24 cellular contexts compared by ENCODE assay signal in the genomic region with DNA sequence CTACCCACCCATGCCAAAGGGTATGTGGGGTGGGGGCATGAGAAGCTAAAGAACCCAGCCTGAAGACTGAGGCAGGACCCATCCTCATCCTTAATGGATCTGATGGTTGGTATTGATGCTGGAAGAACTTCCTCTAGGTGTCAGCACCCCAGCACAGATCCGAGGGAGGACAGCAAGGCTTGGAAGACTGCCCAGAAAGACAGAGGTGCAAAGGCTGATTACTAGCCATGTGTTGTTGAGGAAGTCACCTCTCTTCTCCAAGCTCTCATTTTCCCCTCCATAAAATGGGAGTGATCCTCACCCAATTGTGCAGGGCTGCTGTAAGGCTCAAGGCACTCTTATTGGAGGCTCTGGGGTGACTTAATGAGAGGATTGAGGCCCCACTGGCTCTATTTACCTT.
DNase-seq lines count a peak whose midpoint lies in the region; ATAC-seq and TF ChIP-seq lines count a peak whose summit lies in the region.
"Had no signal": no experiment of that assay in that cellular context is flagged by ENCODE, and none has a peak within 500 bp of the region (broad histone marks: within the 10 kb centered on the region; RNA-seq: fewer than 3 reads in every experiment).

No MANE protein-coding gene starts in this region.

- H3K9ac ChIP-seq in SK-N-SH: no peak overlapping the region

- TF ChIP-seq RAD21 in SK-N-SH (IDR thresholded peaks at IDR 0.05; ENCODE audit: low read length): peak; percentile 18; the same call in 1 of the 2 replicates

- H3K4me1 ChIP-seq in SK-N-SH (ENCODE audit: control insufficient read depth in 1 of 2, insufficient read depth in 2 of 2, low read depth in 1 of 2, low read length in 1 of 2): peaks cover 0 to 17% of the 10 kb centered on the region in 2 experiments; a peak in 1 of 4 replicates
- H3K4me1 ChIP-seq: adrenal gland, SJCRH30, stomach, upper lobe of right lung had no signal

- H3K4me2 ChIP-seq in SK-N-SH: no peak overlapping the region
- H3K4me2 ChIP-seq: GM23338 had no signal

- H3K9me2 ChIP-seq in SK-N-SH: no peaks in the 10 kb centered on the region

- no peak for ATAC-seq in SK-N-SH treated with all-trans-retinoic acid at 6 μM for 48 hours
- no peak for ATAC-seq in HG03354 (IDR thresholded peaks at IDR 0.05; ENCODE audit: poor library complexity, severe bottlenecking, unreplicated experiment)
- ATAC-seq: activated CD8-positive, alpha-beta memory T cell treated with anti-CD3 and anti-CD28 coated beads, Interleukin-2, amount 10 ng/mL, durations not matched to agents 7 days and 5 days; GM23338; left cardiac atrium; sciatic nerve; upper lobe of right lung had no signal

- no peaks in the 10 kb centered on the region for H3K36me3 ChIP-seq in SK-N-SH (replicated peaks in 1 of 2; ENCODE audit: control insufficient read depth in 1 of 2, insufficient read depth in 2 of 2, low read length in 1 of 2)
- H3K36me3 ChIP-seq: adrenal gland, SJCRH30, stomach, upper lobe of right lung had no signal

- H3K27me3 ChIP-seq in SK-N-SH (ENCODE audit: insufficient read depth): no peaks in the 10 kb centered on the region
- H3K27me3 ChIP-seq: adrenal gland, SJCRH30, stomach, upper lobe of right lung had no signal

- no peaks in the 10 kb centered on the region for H4K20me1 ChIP-seq in SK-N-SH (ENCODE audit: insufficient read depth)

- no peaks in the 10 kb centered on the region for H3K9me3 ChIP-seq in SK-N-SH
- H3K9me3 ChIP-seq: adrenal gland, SJCRH30, stomach, upper lobe of right lung had no signal

- POLR2A ChIA-PET in SK-N-SH (lab: Yijun Ruan, JAX): no interaction called here

- H3K27ac ChIP-seq in SK-N-SH (ENCODE audit: low read depth in 2 of 2, low read length in 1 of 2): no peak overlapping the region
- H3K27ac ChIP-seq: adrenal gland, SJCRH30, stomach, upper lobe of right lung had no signal

- CTCF ChIA-PET in SK-N-SH (lab: Yijun Ruan, JAX): interaction anchor here (0.9 to 1.7 kb wide), 4 partner anchors 9 to 26 kb away, joined by 3 to 8 read pairs (median 4); no protein-coding TSS in a partner anchor

- no peaks in the 10 kb centered on the region for H3F3A ChIP-seq in SK-N-SH (replicated peaks; ENCODE audit: insufficient read depth)

- no peak for TF ChIP-seq CTCF in SK-N-SH (IDR thresholded peaks at IDR 0.05)
- TF ChIP-seq CTCF in fibroblast of villous mesenchyme (IDR thresholded peaks at IDR 0.05; ENCODE audit: insufficient read depth, low read depth, low read length): no peak

- TF ChIP-seq EP300 in SK-N-SH (IDR thresholded peaks at IDR 0.05; ENCODE audit: borderline replicate concordance in 1 of 2, low read depth in 1 of 2, low read length in 1 of 2): no peak

- no peak for DNase-seq in SK-N-SH
- peak; percentile 81 for DNase-seq in NCI-H69 (lab: John Stamatoyannopoulos, UW)
- DNase-seq in fibroblast of villous mesenchyme (ENCODE audit: low read depth): peak; percentile 4
- DNase-seq in occipital lobe (lab: John Stamatoyannopoulos, UW): no peak
- DNase-seq in ecto neural progenitor cell (ENCODE audit: low spot score): no peak
- DNase-seq in mesenteric fat pad (ENCODE audit: low spot score): no peak
- DNase-seq: activated CD4-positive, CD25-positive, alpha-beta regulatory T cell treated with anti-CD3 and anti-CD28 coated beads, Interleukin-2, amount 50 U/mL, for 72 hours; activated CD8-positive, alpha-beta memory T cell treated with anti-CD3 and anti-CD28 coated beads, Interleukin-2, amount 10 ng/mL, durations not matched to agents 7 days and 5 days; CD4-positive, CD25-positive, alpha-beta regulatory T cell; effector CD4-positive, alpha-beta T cell; KG1; left cardiac atrium; NCI-H1417 treated with DMSO at 0.1 percent for 48 hours; NCI-H345; nucleus accumbens; SJCRH30; stimulated activated CD4-positive, alpha-beta T cell treated with anti-CD3 and anti-CD28 coated beads, Interleukin-1b, Interleukin-23, amount 100 ng/mL, for 48 hours; stomach; upper lobe of right lung had no signal

- no peak overlapping the region for H2AFZ ChIP-seq in SK-N-SH (ENCODE audit: low read depth)
- H2AFZ ChIP-seq: GM23338 had no signal

- no peaks in the 10 kb centered on the region for H3K79me2 ChIP-seq in SK-N-SH (ENCODE audit: insufficient read depth)

- H3K4me3 ChIP-seq in SK-N-SH (ENCODE audit: low read depth in 2 of 2, low read length in 1 of 2) (no peak overlapping the region), fibroblast of villous mesenchyme (ENCODE audit: low read depth, low read length) (no peak overlapping the region)
- H3K4me3 ChIP-seq: adrenal gland, GM23338, SJCRH30, stomach, upper lobe of right lung had no signal

- WGBS in SK-N-SH (ENCODE audit: low lambda C conversion rate): 10% methylated on average over 1 of the region's 1 CpG

TF ChIP-seq in SK-N-SH, 30 proteins besides CTCF, POLR2A, EP300 and RAD21 (continues in another document):
- TF ChIP-seq RFX5 (IDR thresholded peaks at IDR 0.05; ENCODE audit: low read length) (no peak), SMC3 (IDR thresholded peaks at IDR 0.05; ENCODE audit: low read depth, low read length) (no peak), RCOR1 (IDR thresholded peaks at IDR 0.05; ENCODE audit: low read length) (no peak), JUND (IDR thresholded peaks at IDR 0.05) (no peak), NFIC (IDR thresholded peaks at IDR 0.05; ENCODE audit: borderline replicate concordance) (no peak), MXI1 (IDR thresholded peaks at IDR 0.05; ENCODE audit: low read depth, low read length) (no peak), GABPA (IDR thresholded peaks at IDR 0.05; ENCODE audit: low read depth) (no peak), FOXJ3 (CRISPR knock-in tag; IDR thresholded peaks at IDR 0.05) (no peak), ZBTB33 (IDR thresholded peaks at IDR 0.05; ENCODE audit: borderline replicate concordance, low read depth) (no peak), SIN3A (IDR thresholded peaks at IDR 0.05; ENCODE audit: borderline replicate concordance, low read depth, low read length) (no peak), EZH2phosphoT487 (IDR thresholded peaks at IDR 0.05; ENCODE audit: borderline replicate concordance, low read depth) (no peak), NRF1 (IDR thresholded peaks at IDR 0.05; ENCODE audit: low read depth, low read length) (no peak), RXRA (IDR thresholded peaks at IDR 0.05; ENCODE audit: borderline replicate concordance, low read depth) (no peak), TCF12 (IDR thresholded peaks at IDR 0.05) (no peak)

TF ChIP-seq in SK-N-SH treated with all-trans-retinoic acid at 6 μM for 48 hours, 23 proteins besides CTCF, POLR2A, EP300 and RAD21 (continues in another document):
- TF ChIP-seq ZFP3 (CRISPR knock-in tag; IDR thresholded peaks at IDR 0.05) (no peak), RARB (CRISPR knock-in tag; IDR thresholded peaks at IDR 0.05) (no peak), CSDC2 (CRISPR knock-in tag; IDR thresholded peaks at IDR 0.05) (no peak), ESRRG (CRISPR knock-in tag; IDR thresholded peaks at IDR 0.05) (no peak), ISL1 (CRISPR knock-in tag; IDR thresholded peaks at IDR 0.05) (no peak), GLIS3 (CRISPR knock-in tag; IDR thresholded peaks at IDR 0.05) (no peak), POU6F1 (CRISPR knock-in tag; IDR thresholded peaks at IDR 0.05; ENCODE audit: borderline replicate concordance, low read depth) (no peak)
- TF ChIP-seq, protein P1, sequence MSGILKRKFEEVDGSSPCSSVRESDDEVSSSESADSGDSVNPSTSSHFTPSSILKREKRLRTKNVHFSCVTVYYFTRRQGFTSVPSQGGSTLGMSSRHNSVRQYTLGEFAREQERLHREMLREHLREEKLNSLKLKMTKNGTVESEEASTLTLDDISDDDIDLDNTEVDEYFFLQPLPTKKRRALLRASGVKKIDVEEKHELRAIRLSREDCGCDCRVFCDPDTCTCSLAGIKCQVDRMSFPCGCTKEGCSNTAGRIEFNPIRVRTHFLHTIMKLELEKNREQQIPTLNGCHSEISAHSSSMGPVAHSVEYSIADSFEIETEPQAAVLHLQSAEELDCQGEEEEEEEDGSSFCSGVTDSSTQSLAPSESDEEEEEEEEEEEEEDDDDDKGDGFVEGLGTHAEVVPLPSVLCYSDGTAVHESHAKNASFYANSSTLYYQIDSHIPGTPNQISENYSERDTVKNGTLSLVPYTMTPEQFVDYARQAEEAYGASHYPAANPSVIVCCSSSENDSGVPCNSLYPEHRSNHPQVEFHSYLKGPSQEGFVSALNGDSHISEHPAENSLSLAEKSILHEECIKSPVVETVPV (CRISPR knock-in tag; IDR thresholded peaks at IDR 0.05): no peak
- TF ChIP-seq, protein P2, sequence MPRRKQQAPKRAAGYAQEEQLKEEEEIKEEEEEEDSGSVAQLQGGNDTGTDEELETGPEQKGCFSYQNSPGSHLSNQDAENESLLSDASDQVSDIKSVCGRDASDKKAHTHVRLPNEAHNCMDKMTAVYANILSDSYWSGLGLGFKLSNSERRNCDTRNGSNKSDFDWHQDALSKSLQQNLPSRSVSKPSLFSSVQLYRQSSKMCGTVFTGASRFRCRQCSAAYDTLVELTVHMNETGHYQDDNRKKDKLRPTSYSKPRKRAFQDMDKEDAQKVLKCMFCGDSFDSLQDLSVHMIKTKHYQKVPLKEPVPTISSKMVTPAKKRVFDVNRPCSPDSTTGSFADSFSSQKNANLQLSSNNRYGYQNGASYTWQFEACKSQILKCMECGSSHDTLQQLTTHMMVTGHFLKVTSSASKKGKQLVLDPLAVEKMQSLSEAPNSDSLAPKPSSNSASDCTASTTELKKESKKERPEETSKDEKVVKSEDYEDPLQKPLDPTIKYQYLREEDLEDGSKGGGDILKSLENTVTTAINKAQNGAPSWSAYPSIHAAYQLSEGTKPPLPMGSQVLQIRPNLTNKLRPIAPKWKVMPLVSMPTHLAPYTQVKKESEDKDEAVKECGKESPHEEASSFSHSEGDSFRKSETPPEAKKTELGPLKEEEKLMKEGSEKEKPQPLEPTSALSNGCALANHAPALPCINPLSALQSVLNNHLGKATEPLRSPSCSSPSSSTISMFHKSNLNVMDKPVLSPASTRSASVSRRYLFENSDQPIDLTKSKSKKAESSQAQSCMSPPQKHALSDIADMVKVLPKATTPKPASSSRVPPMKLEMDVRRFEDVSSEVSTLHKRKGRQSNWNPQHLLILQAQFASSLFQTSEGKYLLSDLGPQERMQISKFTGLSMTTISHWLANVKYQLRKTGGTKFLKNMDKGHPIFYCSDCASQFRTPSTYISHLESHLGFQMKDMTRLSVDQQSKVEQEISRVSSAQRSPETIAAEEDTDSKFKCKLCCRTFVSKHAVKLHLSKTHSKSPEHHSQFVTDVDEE (CRISPR knock-in tag; IDR thresholded peaks at IDR 0.05): no peak

Comparison
In these comparisons a context has a peak if more than half of its experiments do, and no peak if none do; other contexts are left out.
1. DNase-seq: peak in NCI-H69 (single experiment) and fibroblast of villous mesenchyme (single experiment); none in SK-N-SH (single experiment), occipital lobe (single experiment), ecto neural progenitor cell (single experiment) and mesenteric fat pad (single experiment).